20 cellular contexts compared by ENCODE assay signal in genomic region chr11:116989184-116989583, GRCh38.
DNase-seq lines count a peak whose midpoint lies in the region; ATAC-seq, FAIRE-seq and TF ChIP-seq lines count a peak whose summit lies in the region.
"Had no signal": no experiment of that assay in that cellular context is flagged by ENCODE, and none has a peak within 500 bp of the region (broad histone marks: within the 10 kb centered on the region; RNA-seq: fewer than 3 reads in every experiment).

No MANE protein-coding gene starts in this region.

- 0 out of 2 replicates have a peak overlapping the region, but pooled peaks have one; percentile 7 for H3K4me3 ChIP-seq in iPS-20b (ENCODE audit: low read length)
- H3K4me3 ChIP-seq: breast epithelium, skin epidermis had no signal

- TF ChIP-seq POLR2A in GM12891 (IDR thresholded peaks at IDR 0.05; ENCODE audit: low read depth, low read length): no peak

- H3K9me3 Mint-ChIP-seq in stimulated activated effector memory CD8-positive, alpha-beta T cell treated with anti-CD3 and anti-CD28 coated beads, Interleukin-12 subunit alpha, Interleukin-12 subunit beta, amount 100 ng/mL, for 72 hours: no peaks in the 10 kb centered on the region
- H3K9me3 Mint-ChIP-seq: HFFc6, nephron progenitor cell had no signal

- peak; percentile 38 for FAIRE-seq in GM12891 (lab: Jason Lieb, UNC)

- H3K9ac ChIP-seq in iPS-20b (ENCODE audit: low read depth, low read length): peak overlapping the region; percentile 22; the same call in 1 of the 2 replicates

- DNase-seq in GM12891 (ENCODE audit: insufficient read length, low spot score): no peak
- peak; percentile 60 for DNase-seq in NCI-H69 (lab: John Stamatoyannopoulos, UW)
- DNase-seq in stimulated activated effector memory CD8-positive, alpha-beta T cell treated with anti-CD3 and anti-CD28 coated beads, Interleukin-12 subunit alpha, Interleukin-12 subunit beta, amount 100 ng/mL, for 72 hours (ENCODE audit: low spot score in 2 of 2): no peak
- no peak for DNase-seq in NCI-H345 (lab: John Stamatoyannopoulos, UW)
- DNase-seq in DMS153 treated with DMSO at 0.1 percent for 48 hours (lab: John Stamatoyannopoulos, UW; ENCODE audit: unreplicated experiment): no peak
- no peak for DNase-seq in activated CD8-positive, alpha-beta memory T cell treated with anti-CD3 and anti-CD28 coated beads, Interleukin-2, amount 50 U/mL, for 48 hours
- DNase-seq in NCI-H187 (lab: John Stamatoyannopoulos, UW): no peak
- DNase-seq: activated CD8-positive, alpha-beta memory T cell treated with anti-CD3 and anti-CD28 coated beads for 24 hours; activated naive CD4-positive, alpha-beta T cell; C1 segment of cervical spinal cord; effector CD8-positive, alpha-beta T cell; Karpas-422; NCI-H1417 treated with DMSO at 0.1 percent for 48 hours; NCI-H510A; nephron progenitor cell; stimulated activated naive CD4-positive, alpha-beta T cell had no signal

- no peaks in the 10 kb centered on the region for H3K36me3 ChIP-seq in iPS-20b (ENCODE audit: insufficient read depth, low read depth, low read length)
- H3K36me3 ChIP-seq: breast epithelium had no signal

- H3K27me3 ChIP-seq in iPS-20b (ENCODE audit: insufficient read depth, low read length): no peaks in the 10 kb centered on the region
- H3K27me3 ChIP-seq: breast epithelium had no signal

- H3K4me3 Mint-ChIP-seq in stimulated activated effector memory CD8-positive, alpha-beta T cell treated with anti-CD3 and anti-CD28 coated beads, Interleukin-12 subunit alpha, Interleukin-12 subunit beta, amount 100 ng/mL, for 72 hours: peak overlapping the region; percentile 0
- H3K4me3 Mint-ChIP-seq: HFFc6, nephron progenitor cell had no signal

- peaks cover 6% of the 10 kb centered on the region for H3K36me3 Mint-ChIP-seq in stimulated activated effector memory CD8-positive, alpha-beta T cell treated with anti-CD3 and anti-CD28 coated beads, Interleukin-12 subunit alpha, Interleukin-12 subunit beta, amount 100 ng/mL, for 72 hours

- ATAC-seq in stimulated activated effector memory CD8-positive, alpha-beta T cell treated with anti-CD3 and anti-CD28 coated beads, Interleukin-12 subunit alpha, Interleukin-12 subunit beta, amount 100 ng/mL, for 72 hours: no peak

- no peaks in the 10 kb centered on the region for H3K9me3 ChIP-seq in iPS-20b (ENCODE audit: insufficient read depth, low read depth, low read length)
- H3K9me3 ChIP-seq: breast epithelium had no signal

- H3K4me1 Mint-ChIP-seq in stimulated activated effector memory CD8-positive, alpha-beta T cell treated with anti-CD3 and anti-CD28 coated beads, Interleukin-12 subunit alpha, Interleukin-12 subunit beta, amount 100 ng/mL, for 72 hours: peaks cover 88% of the 10 kb centered on the region

- peak overlapping the region; percentile 16 for H3K27ac Mint-ChIP-seq in stimulated activated effector memory CD8-positive, alpha-beta T cell treated with anti-CD3 and anti-CD28 coated beads, Interleukin-12 subunit alpha, Interleukin-12 subunit beta, amount 100 ng/mL, for 72 hours
- H3K27ac Mint-ChIP-seq: HFFc6, nephron progenitor cell had no signal

- H3K27ac ChIP-seq in iPS-20b (ENCODE audit: low read length): no peak overlapping the region

- H3K4me1 ChIP-seq in iPS-20b (ENCODE audit: insufficient read depth, low read length): peaks cover 45% of the 10 kb centered on the region

TF ChIP-seq in GM12891, 5 proteins besides CTCF, POLR2A, EP300 and RAD21:
- no peak for TF ChIP-seq TAF1 (IDR thresholded peaks at IDR 0.05; ENCODE audit: low read depth, low read length)
- no peak for TF ChIP-seq PAX5 (IDR thresholded peaks at IDR 0.05; ENCODE audit: insufficient read depth, low read length, severe bottlenecking)
- no peak for TF ChIP-seq POU2F2 (IDR thresholded peaks at IDR 0.05; ENCODE audit: low read depth, low read length)
- no peak for TF ChIP-seq SPI1 (IDR thresholded peaks at IDR 0.05; ENCODE audit: low read depth, low read length)
- TF ChIP-seq POLR2AphosphoS5 (IDR thresholded peaks at IDR 0.05; ENCODE audit: low read depth, low read length): no peak
TF ChIP-seq in GM12891: peak in this region for 0.
